15 cellular contexts compared by ENCODE assay signal in genomic region chr1:186682721-186683120, GRCh38. TPM values are rescaled to one million over a fixed set of nuclear protein-coding genes. Genes with fewer than 3 reads are reported as not detected.
DNase-seq lines count a peak whose midpoint lies in the region; ATAC-seq and TF ChIP-seq lines count a peak whose summit lies in the region.
"Had no signal": no experiment of that assay in that cellular context is flagged by ENCODE, and none has a peak within 500 bp of the region (broad histone marks: within the 10 kb centered on the region; RNA-seq: fewer than 3 reads in every experiment).

No MANE protein-coding gene starts in this region.

- ATAC-seq in lung (ENCODE audit: insufficient read depth, low FRiP score): no peak
- no peak for ATAC-seq in effector memory CD8-positive, alpha-beta T cell (replicated peaks)

- H3K27ac ChIP-seq in lung (ENCODE audit: low read depth in 1 of 2, low read length in 1 of 2): no peak overlapping the region
- H3K27ac ChIP-seq: HL-60 had no signal

- in situ Hi-C loops in ACHN (cut with HindIII; ENCODE audit: low pct_ligation_motif_present, low pct_unique_long_range_greater_than_20kb, low sequenced_read_pairs): no loop called here

- H3K27me3 Mint-ChIP-seq in effector memory CD8-positive, alpha-beta T cell: peaks cover 27 to 46% of the 10 kb centered on the region in 2 donors

- TF ChIP-seq CTCF in LNCAP (IDR thresholded peaks at IDR 0.05) (peak; percentile 53), cardiac fibroblast (IDR thresholded peaks at IDR 0.05; ENCODE audit: low read depth, low read length) (peak; percentile 41), lung (IDR thresholded peaks at IDR 0.05; ENCODE audit: control extremely low read depth, extremely low read depth) (peak; percentile 5)

- peak overlapping the region in 1 of 2 donors; percentile 79 for H3K4me3 ChIP-seq in cardiac fibroblast (replicated peaks in 1 of 2; ENCODE audit: low read depth in 2 of 2, low read length in 2 of 2)
- H3K4me3 ChIP-seq in lung: no peak overlapping the region

- H3K27me3 ChIP-seq in lung (ENCODE audit: control insufficient read depth, insufficient read depth): no peaks in the 10 kb centered on the region
- H3K27me3 ChIP-seq: Peyer's patch had no signal

- H3K4me1 ChIP-seq in lung (ENCODE audit: control insufficient read depth in 2 of 2, insufficient read depth in 2 of 2, low read length in 2 of 2): no peaks in the 10 kb centered on the region
- H3K4me1 ChIP-seq: Peyer's patch had no signal

- DNase-seq in AML-193 (lab: John Stamatoyannopoulos, UW) (peak; percentile 6 to 25), cardiac fibroblast (ENCODE audit: low read depth in 2 of 2) (peak; percentile 71 to 76), lung (ENCODE audit: low spot score) (no peak), ACHN (no peak), DMS114 treated with DMSO at 0.1 percent for 48 hours (lab: John Stamatoyannopoulos, UW; ENCODE audit: unreplicated experiment) (no peak)
- DNase-seq in activated CD4-positive, alpha-beta T cell treated with anti-CD3 and anti-CD28 coated beads, Interleukin-2, amount 50 U/mL, for 1 hour: no peak
- DNase-seq in effector memory CD8-positive, alpha-beta T cell: no peak
- DNase-seq: activated CD4-positive, alpha-beta memory T cell treated with anti-CD3 and anti-CD28 coated beads for 36 hours; amniotic stem cell; DMS79; H7; NCI-H1930; Peyer's patch had no signal

- 12 to 26% methylated on average over 1 of the region's 1 CpG for WGBS in lung, 2 donors

- no peaks in the 10 kb centered on the region for H3K36me3 ChIP-seq in lung (ENCODE audit: control insufficient read depth in 2 of 2, insufficient read depth in 2 of 2, low read length in 2 of 2)
- H3K36me3 ChIP-seq: Peyer's patch had no signal

- H3K27ac Mint-ChIP-seq in effector memory CD8-positive, alpha-beta T cell: no peak overlapping the region
- H3K27ac Mint-ChIP-seq: activated CD4-positive, alpha-beta memory T cell treated with anti-CD3 and anti-CD28 coated beads for 36 hours had no signal

- no peaks in the 10 kb centered on the region for H3K9me3 ChIP-seq in lung (ENCODE audit: control insufficient read depth in 2 of 2, insufficient read depth in 1 of 2, low read length in 1 of 2)
- H3K9me3 ChIP-seq: Peyer's patch had no signal

- H3K9me3 Mint-ChIP-seq in effector memory CD8-positive, alpha-beta T cell: no peaks in the 10 kb centered on the region

- no peaks in the 10 kb centered on the region for H3K36me3 Mint-ChIP-seq in effector memory CD8-positive, alpha-beta T cell (ENCODE audit: insufficient read depth)
- H3K36me3 Mint-ChIP-seq: activated CD4-positive, alpha-beta memory T cell treated with anti-CD3 and anti-CD28 coated beads for 36 hours had no signal

- no peak overlapping the region for H3K4me3 Mint-ChIP-seq in effector memory CD8-positive, alpha-beta T cell
- H3K4me3 Mint-ChIP-seq: activated CD4-positive, alpha-beta memory T cell treated with anti-CD3 and anti-CD28 coated beads for 36 hours had no signal

- H3K4me1 Mint-ChIP-seq in effector memory CD8-positive, alpha-beta T cell (ENCODE audit: low read depth in 2 of 2): peaks cover 0 to 3% of the 10 kb centered on the region in 2 donors

RNA-seq across cellular contexts. Expression of gene PTGS2, which starts 2.5 kb away (rescaled TPM):
- 10 to 100 TPM; 12.6 to 18.3 TPM for total RNA-seq in lung
- 10 to 100 TPM in 1 of 2 donors, 1 to 10 TPM in 1; 5.3 to 20.6 TPM for polyA plus RNA-seq in lung

Comparison
In these comparisons a context has a peak if more than half of its experiments do, and no peak if none do; other contexts are left out.
1. DNase-seq: peak in AML-193 (2 of 2) and cardiac fibroblast (2 of 2); none in lung (single experiment), ACHN (single experiment), activated CD4-positive, alpha-beta T cell treated with anti-CD3 and anti-CD28 coated beads, Interleukin-2, amount 50 U/mL, for 1 hour (single experiment), DMS114 treated with DMSO at 0.1 percent for 48 hours (single experiment) and effector memory CD8-positive, alpha-beta T cell (0 of 3).
2. Peak in every context shown above with its lines, with median percentiles within 50 percentile points of each other: CTCF ChIP-seq.